In genomic region chr6:166348305-166348949, GRCh38 we compare ENCODE assay signal across 1 cellular context.
TF ChIP-seq lines count a peak whose summit lies in the region.

No MANE protein-coding gene starts in this region.

TF ChIP-seq in SK-N-SH treated with all-trans-retinoic acid at 6 μM for 48 hours, 23 proteins besides CTCF, POLR2A, EP300 and RAD21 (continued from another document):
- TF ChIP-seq, protein P1, sequence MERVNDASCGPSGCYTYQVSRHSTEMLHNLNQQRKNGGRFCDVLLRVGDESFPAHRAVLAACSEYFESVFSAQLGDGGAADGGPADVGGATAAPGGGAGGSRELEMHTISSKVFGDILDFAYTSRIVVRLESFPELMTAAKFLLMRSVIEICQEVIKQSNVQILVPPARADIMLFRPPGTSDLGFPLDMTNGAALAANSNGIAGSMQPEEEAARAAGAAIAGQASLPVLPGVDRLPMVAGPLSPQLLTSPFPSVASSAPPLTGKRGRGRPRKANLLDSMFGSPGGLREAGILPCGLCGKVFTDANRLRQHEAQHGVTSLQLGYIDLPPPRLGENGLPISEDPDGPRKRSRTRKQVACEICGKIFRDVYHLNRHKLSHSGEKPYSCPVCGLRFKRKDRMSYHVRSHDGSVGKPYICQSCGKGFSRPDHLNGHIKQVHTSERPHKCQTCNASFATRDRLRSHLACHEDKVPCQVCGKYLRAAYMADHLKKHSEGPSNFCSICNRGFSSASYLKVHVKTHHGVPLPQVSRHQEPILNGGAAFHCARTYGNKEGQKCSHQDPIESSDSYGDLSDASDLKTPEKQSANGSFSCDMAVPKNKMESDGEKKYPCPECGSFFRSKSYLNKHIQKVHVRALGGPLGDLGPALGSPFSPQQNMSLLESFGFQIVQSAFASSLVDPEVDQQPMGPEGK (CRISPR knock-in tag; IDR thresholded peaks at IDR 0.05; ENCODE audit: borderline replicate concordance): no peak
